ENCODE assay signal across 11 cellular contexts in the genomic region with DNA sequence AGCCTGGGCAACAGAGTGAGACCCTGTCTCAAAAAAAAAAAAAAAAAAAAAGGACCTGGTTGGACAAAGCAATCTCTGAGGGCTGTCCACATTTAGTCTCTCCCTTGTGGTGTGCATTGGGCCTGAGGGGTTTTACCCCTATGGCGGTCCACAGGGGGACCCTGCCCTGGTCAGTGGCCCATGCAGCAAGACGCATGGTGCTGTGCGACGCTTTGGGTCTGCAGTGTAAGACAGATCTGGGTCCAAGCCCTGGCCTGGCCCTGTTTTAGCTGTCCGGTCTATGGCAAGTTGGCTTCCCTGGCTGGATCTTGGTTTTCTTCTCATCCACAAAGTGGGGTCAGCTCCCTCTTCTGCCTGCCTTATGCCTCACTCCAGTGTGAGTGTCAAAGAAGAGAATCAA.
DNase-seq lines count a peak whose midpoint lies in the region; ATAC-seq and TF ChIP-seq lines count a peak whose summit lies in the region.
"Had no signal": no experiment of that assay in that cellular context is flagged by ENCODE, and none has a peak within 500 bp of the region (broad histone marks: within the 10 kb centered on the region; RNA-seq: fewer than 3 reads in every experiment).

No MANE protein-coding gene starts in this region.

- no peak for TF ChIP-seq CTCF in osteocyte (IDR thresholded peaks at IDR 0.05)

- H3K27me3 Mint-ChIP-seq in osteocyte (ENCODE audit: unreplicated experiment) = peaks cover 16% of the 10 kb centered on the region

- H3K9me3 Mint-ChIP-seq in osteocyte (ENCODE audit: unreplicated experiment) = no peaks in the 10 kb centered on the region

- no peak for ATAC-seq in HG03139 (IDR thresholded peaks at IDR 0.05; ENCODE audit: unreplicated experiment)

- H3K27ac Mint-ChIP-seq in osteocyte (ENCODE audit: unreplicated experiment) = no peak overlapping the region
- H3K27ac Mint-ChIP-seq: CD14-positive monocyte; CD4-positive, alpha-beta memory T cell; IgD-negative memory B cell had no signal

- DNase-seq in activated CD8-positive, alpha-beta memory T cell treated with anti-CD3 and anti-CD28 coated beads, Interleukin-2, amount 50 U/mL, for 48 hours = peak; percentile 26
- no peak for DNase-seq in activated CD8-positive, alpha-beta memory T cell treated with anti-CD3 and anti-CD28 coated beads, Interleukin-2, amount 50 U/mL, for 4 hours
- DNase-seq in islet precursor cell (peak; percentile 22), osteocyte (ENCODE audit: extremely low spot score, unreplicated experiment) (peak; percentile 64), COLO829 (ENCODE audit: low spot score) (no peak), kidney glomerular epithelial cell (lab: John Stamatoyannopoulos, UW) (no peak)
- DNase-seq: GF-D8 had no signal

- no peaks in the 10 kb centered on the region for H3K4me1 Mint-ChIP-seq in osteocyte (ENCODE audit: unreplicated experiment)
- H3K4me1 Mint-ChIP-seq: CD14-positive monocyte; CD4-positive, alpha-beta memory T cell had no signal

- no peak overlapping the region for H3K4me3 Mint-ChIP-seq in osteocyte (ENCODE audit: unreplicated experiment)
- H3K4me3 Mint-ChIP-seq: CD14-positive monocyte; CD4-positive, alpha-beta memory T cell; IgD-negative memory B cell had no signal

- no peaks in the 10 kb centered on the region for H3K36me3 Mint-ChIP-seq in osteocyte (ENCODE audit: unreplicated experiment)
- H3K36me3 Mint-ChIP-seq: CD14-positive monocyte; CD4-positive, alpha-beta memory T cell; IgD-negative memory B cell had no signal

Comparison
In these comparisons a context has a peak if more than half of its experiments do, and no peak if none do; other contexts are left out.
1. DNase-seq: peak in activated CD8-positive, alpha-beta memory T cell treated with anti-CD3 and anti-CD28 coated beads, Interleukin-2, amount 50 U/mL, for 48 hours (single experiment), islet precursor cell (single experiment) and osteocyte (single experiment); none in activated CD8-positive, alpha-beta memory T cell treated with anti-CD3 and anti-CD28 coated beads, Interleukin-2, amount 50 U/mL, for 4 hours (single experiment), COLO829 (single experiment) and kidney glomerular epithelial cell (single experiment).